11 cellular contexts compared by ENCODE assay signal in genomic region chr1:77671836-77672235, GRCh38. TPM values are rescaled to one million over a fixed set of nuclear protein-coding genes. Genes with fewer than 3 reads are reported as not detected.
DNase-seq lines count a peak whose midpoint lies in the region; ATAC-seq and TF ChIP-seq lines count a peak whose summit lies in the region.
"Had no signal": no experiment of that assay in that cellular context is flagged by ENCODE, and none has a peak within 500 bp of the region (broad histone marks: within the 10 kb centered on the region; RNA-seq: fewer than 3 reads in every experiment).

No MANE protein-coding gene starts in this region.

- in situ Hi-C loops in SK-MEL-5 (cut with HindIII; ENCODE audit: low pct_unique_long_range_greater_than_20kb, low sequenced_read_pairs): no loop called here

- peak; percentile 37 for ATAC-seq in GM21526 (IDR thresholded peaks at IDR 0.05; ENCODE audit: low FRiP score, unreplicated experiment)
- no peak for ATAC-seq in GM18870 (IDR thresholded peaks at IDR 0.05; ENCODE audit: unreplicated experiment)

- DNase-seq in Ammon's horn (ENCODE audit: low spot score): peak; percentile 54
- peak; percentile 79 for DNase-seq in SK-MEL-5 (ENCODE audit: low read depth, low spot score)
- peak; percentile 46 for DNase-seq in fibroblast of villous mesenchyme (ENCODE audit: low read depth)
- no peak for DNase-seq in DMS79 (lab: John Stamatoyannopoulos, UW)
- no peak for DNase-seq in COR-L47 (lab: John Stamatoyannopoulos, UW)
- no peak for DNase-seq in NCI-H1436 (lab: John Stamatoyannopoulos, UW)
- DNase-seq: NCI-H1694 treated with DMSO at 0.1 percent for 48 hours had no signal

- TF ChIP-seq CTCF in fibroblast of villous mesenchyme (IDR thresholded peaks at IDR 0.05; ENCODE audit: insufficient read depth, low read depth, low read length): no peak

- H3K4me3 ChIP-seq in fibroblast of villous mesenchyme (ENCODE audit: low read depth, low read length): no peak overlapping the region
- H3K4me3 ChIP-seq: hepatocyte, neural progenitor cell had no signal

RNA-seq across cellular contexts. Expression of gene ZZZ3, which starts 10.6 kb away (rescaled TPM):
- total RNA-seq in SK-MEL-5 (2014; rRNA removed; shearing (Covaris generic)): 100 and 105 TPM in 2 replicates
- 25.5 and 42.2 TPM in 2 replicates for polyA plus RNA-seq in SK-MEL-5 (2015; cell fraction: cytosol; rRNA removed)
- 58.1 and 61.3 TPM in 2 replicates for polyA plus RNA-seq in SK-MEL-5 (2015; cell fraction: nucleus; rRNA removed)
- total RNA-seq in fibroblast of villous mesenchyme: 63.8 and 94.6 TPM in 2 replicates

Comparison
In these comparisons a context has a peak if more than half of its experiments do, and no peak if none do; other contexts are left out.
1. DNase-seq: peak in Ammon's horn (single experiment), SK-MEL-5 (single experiment) and fibroblast of villous mesenchyme (single experiment); none in DMS79 (single experiment), COR-L47 (single experiment) and NCI-H1436 (single experiment).